6 cellular contexts compared by ENCODE assay signal in genomic region chr11:726278-726915, GRCh38. TPM values are rescaled to one million over a fixed set of nuclear protein-coding genes. Genes with fewer than 3 reads are reported as not detected.
DNase-seq lines count a peak whose midpoint lies in the region; ATAC-seq lines count a peak whose summit lies in the region.

No MANE protein-coding gene starts in this region.

- peak overlapping the region; percentile 47 to 65 for H3K27ac ChIP-seq in mucosa of rectum (ENCODE audit: low read depth in 2 of 2, low read length in 2 of 2)

- no peak for ATAC-seq in HG03442 (IDR thresholded peaks at IDR 0.05; ENCODE audit: unreplicated experiment)

- H3K27ac Mint-ChIP-seq in activated naive CD8-positive, alpha-beta T cell treated with anti-CD3 and anti-CD28 coated beads for 36 hours = peak overlapping the region; percentile 63

- peak; percentile 57 for DNase-seq in CD1c-positive myeloid dendritic cell (ENCODE audit: extremely low spot score)
- DNase-seq in NCI-H2196 (lab: John Stamatoyannopoulos, UW; ENCODE audit: unreplicated experiment) = peak; percentile 97
- DNase-seq in activated naive CD8-positive, alpha-beta T cell treated with anti-CD3 and anti-CD28 coated beads for 36 hours = peak; percentile 69
- DNase-seq in hepatic stellate cell (ENCODE audit: low spot score) = no peak

- no peaks in the 10 kb centered on the region for H3K36me3 Mint-ChIP-seq in activated naive CD8-positive, alpha-beta T cell treated with anti-CD3 and anti-CD28 coated beads for 36 hours

- H3K4me3 ChIP-seq in mucosa of rectum (ENCODE audit: low read length in 2 of 2) = no peak overlapping the region

- peak overlapping the region; percentile 68 for H3K4me3 Mint-ChIP-seq in activated naive CD8-positive, alpha-beta T cell treated with anti-CD3 and anti-CD28 coated beads for 36 hours

- peaks cover 10% of the 10 kb centered on the region for H3K27me3 Mint-ChIP-seq in activated naive CD8-positive, alpha-beta T cell treated with anti-CD3 and anti-CD28 coated beads for 36 hours

- peaks cover 15% of the 10 kb centered on the region for H3K4me1 Mint-ChIP-seq in activated naive CD8-positive, alpha-beta T cell treated with anti-CD3 and anti-CD28 coated beads for 36 hours

- peaks cover 7 to 16% of the 10 kb centered on the region in 2 donors for H3K36me3 ChIP-seq in mucosa of rectum (ENCODE audit: control insufficient read depth in 2 of 2, insufficient read depth in 2 of 2, low read length in 2 of 2)

- H3K9me3 Mint-ChIP-seq in activated naive CD8-positive, alpha-beta T cell treated with anti-CD3 and anti-CD28 coated beads for 36 hours = no peaks in the 10 kb centered on the region

- peak overlapping the region in 1 of 2 donors; percentile 48 for H3K9ac ChIP-seq in mucosa of rectum (ENCODE audit: low read depth in 1 of 2, low read length in 2 of 2)

- H3K4me1 ChIP-seq in mucosa of rectum (ENCODE audit: control insufficient read depth in 2 of 2, insufficient read depth in 2 of 2, low read length in 2 of 2) = peaks cover 22 to 24% of the 10 kb centered on the region in 2 donors

- no peaks in the 10 kb centered on the region for H3K27me3 ChIP-seq in mucosa of rectum (ENCODE audit: control insufficient read depth in 2 of 2, insufficient read depth in 2 of 2, low read length in 2 of 2)

- no peaks in the 10 kb centered on the region for H3K9me3 ChIP-seq in mucosa of rectum (ENCODE audit: control insufficient read depth in 2 of 2, low read length in 2 of 2)

RNA-seq across cellular contexts. Expression of gene EPS8L2, which starts 20.4 kb away (rescaled TPM):
- 10 to 100 TPM; 13.3 to 15.9 TPM for total RNA-seq in activated naive CD8-positive, alpha-beta T cell treated with anti-CD3 and anti-CD28 coated beads for 36 hours

RNA-seq across cellular contexts. Expression of gene TALDO1, which starts 20.9 kb away (rescaled TPM):
- 100 to 1,000 TPM; 231 to 243 TPM for total RNA-seq in activated naive CD8-positive, alpha-beta T cell treated with anti-CD3 and anti-CD28 coated beads for 36 hours

RNA-seq across cellular contexts. Expression of gene TMEM80, which starts 30.8 kb away (rescaled TPM):
- 1 to 10 TPM; 7.6 to 9.2 TPM for total RNA-seq in activated naive CD8-positive, alpha-beta T cell treated with anti-CD3 and anti-CD28 coated beads for 36 hours

RNA-seq across cellular contexts. Expression of gene DEAF1, which starts 31.4 kb away (rescaled TPM):
- total RNA-seq in activated naive CD8-positive, alpha-beta T cell treated with anti-CD3 and anti-CD28 coated beads for 36 hours = 10 to 100 TPM; 46.1 to 49.7 TPM

RNA-seq across cellular contexts. Expression of gene GATD1, which starts 50.9 kb away (rescaled TPM):
- total RNA-seq in activated naive CD8-positive, alpha-beta T cell treated with anti-CD3 and anti-CD28 coated beads for 36 hours = 10 to 100 TPM; 47.7 to 51.9 TPM
